Comparison of ENCODE assay signal across 1 cellular context in the genomic region with DNA sequence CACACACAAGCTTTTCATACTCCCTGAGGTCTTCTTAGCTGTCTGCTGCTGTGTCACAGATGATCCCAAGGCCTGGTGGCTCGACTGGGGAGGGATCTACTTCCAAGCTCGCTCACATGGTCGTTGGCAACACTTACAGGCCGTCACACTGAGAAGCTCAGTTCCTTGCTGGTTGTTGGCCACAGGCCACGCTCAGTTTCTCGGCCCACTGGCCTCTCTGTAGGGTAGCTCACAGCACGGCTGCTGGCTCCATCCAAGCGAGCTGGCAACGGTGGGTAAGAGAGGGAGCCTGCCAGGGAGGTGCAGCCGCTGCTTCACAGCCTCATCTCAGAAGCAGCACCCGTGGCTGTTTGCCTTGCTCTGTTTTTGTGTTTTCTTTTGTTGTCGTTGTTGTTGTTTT.
TF ChIP-seq lines count a peak whose summit lies in the region.

No MANE protein-coding gene starts in this region.

TF ChIP-seq in GM23338, 12 proteins besides CTCF, POLR2A, EP300 and RAD21 (continued from another document):
- TF ChIP-seq, protein P1, sequence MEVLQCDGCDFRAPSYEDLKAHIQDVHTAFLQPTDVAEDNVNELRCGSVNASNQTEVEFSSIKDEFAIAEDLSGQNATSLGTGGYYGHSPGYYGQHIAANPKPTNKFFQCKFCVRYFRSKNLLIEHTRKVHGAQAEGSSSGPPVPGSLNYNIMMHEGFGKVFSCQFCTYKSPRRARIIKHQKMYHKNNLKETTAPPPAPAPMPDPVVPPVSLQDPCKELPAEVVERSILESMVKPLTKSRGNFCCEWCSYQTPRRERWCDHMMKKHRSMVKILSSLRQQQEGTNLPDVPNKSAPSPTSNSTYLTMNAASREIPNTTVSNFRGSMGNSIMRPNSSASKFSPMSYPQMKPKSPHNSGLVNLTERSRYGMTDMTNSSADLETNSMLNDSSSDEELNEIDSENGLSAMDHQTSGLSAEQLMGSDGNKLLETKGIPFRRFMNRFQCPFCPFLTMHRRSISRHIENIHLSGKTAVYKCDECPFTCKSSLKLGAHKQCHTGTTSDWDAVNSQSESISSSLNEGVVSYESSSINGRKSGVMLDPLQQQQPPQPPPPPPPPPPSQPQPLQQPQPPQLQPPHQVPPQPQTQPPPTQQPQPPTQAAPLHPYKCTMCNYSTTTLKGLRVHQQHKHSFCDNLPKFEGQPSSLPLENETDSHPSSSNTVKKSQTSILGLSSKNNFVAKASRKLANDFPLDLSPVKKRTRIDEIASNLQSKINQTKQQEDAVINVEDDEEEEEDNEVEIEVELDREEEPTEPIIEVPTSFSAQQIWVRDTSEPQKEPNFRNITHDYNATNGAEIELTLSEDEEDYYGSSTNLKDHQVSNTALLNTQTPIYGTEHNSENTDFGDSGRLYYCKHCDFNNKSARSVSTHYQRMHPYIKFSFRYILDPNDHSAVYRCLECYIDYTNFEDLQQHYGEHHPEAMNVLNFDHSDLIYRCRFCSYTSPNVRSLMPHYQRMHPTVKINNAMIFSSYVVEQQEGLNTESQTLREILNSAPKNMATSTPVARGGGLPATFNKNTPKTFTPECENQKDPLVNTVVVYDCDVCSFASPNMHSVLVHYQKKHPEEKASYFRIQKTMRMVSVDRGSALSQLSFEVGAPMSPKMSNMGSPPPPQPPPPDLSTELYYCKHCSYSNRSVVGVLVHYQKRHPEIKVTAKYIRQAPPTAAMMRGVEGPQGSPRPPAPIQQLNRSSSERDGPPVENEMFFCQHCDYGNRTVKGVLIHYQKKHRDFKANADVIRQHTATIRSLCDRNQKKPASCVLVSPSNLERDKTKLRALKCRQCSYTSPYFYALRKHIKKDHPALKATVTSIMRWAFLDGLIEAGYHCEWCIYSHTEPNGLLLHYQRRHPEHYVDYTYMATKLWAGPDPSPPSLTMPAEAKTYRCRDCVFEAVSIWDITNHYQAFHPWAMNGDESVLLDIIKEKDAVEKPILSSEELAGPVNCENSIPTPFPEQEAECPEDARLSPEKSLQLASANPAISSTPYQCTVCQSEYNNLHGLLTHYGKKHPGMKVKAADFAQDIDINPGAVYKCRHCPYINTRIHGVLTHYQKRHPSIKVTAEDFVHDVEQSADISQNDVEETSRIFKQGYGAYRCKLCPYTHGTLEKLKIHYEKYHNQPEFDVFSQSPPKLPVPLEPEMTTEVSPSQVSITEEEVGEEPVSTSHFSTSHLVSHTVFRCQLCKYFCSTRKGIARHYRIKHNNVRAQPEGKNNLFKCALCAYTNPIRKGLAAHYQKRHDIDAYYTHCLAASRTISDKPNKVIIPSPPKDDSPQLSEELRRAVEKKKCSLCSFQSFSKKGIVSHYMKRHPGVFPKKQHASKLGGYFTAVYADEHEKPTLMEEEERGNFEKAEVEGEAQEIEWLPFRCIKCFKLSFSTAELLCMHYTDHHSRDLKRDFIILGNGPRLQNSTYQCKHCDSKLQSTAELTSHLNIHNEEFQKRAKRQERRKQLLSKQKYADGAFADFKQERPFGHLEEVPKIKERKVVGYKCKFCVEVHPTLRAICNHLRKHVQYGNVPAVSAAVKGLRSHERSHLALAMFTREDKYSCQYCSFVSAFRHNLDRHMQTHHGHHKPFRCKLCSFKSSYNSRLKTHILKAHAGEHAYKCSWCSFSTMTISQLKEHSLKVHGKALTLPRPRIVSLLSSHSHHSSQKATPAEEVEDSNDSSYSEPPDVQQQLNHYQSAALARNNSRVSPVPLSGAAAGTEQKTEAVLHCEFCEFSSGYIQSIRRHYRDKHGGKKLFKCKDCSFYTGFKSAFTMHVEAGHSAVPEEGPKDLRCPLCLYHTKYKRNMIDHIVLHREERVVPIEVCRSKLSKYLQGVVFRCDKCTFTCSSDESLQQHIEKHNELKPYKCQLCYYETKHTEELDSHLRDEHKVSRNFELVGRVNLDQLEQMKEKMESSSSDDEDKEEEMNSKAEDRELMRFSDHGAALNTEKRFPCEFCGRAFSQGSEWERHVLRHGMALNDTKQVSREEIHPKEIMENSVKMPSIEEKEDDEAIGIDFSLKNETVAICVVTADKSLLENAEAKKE (CRISPR knock-in tag; IDR thresholded peaks at IDR 0.05): no peak
- TF ChIP-seq ZNF114 (CRISPR knock-in tag; IDR thresholded peaks at IDR 0.05) (no peak), ETS1 (IDR thresholded peaks at IDR 0.05) (no peak), STAT1 (IDR thresholded peaks at IDR 0.05; ENCODE audit: unreplicated experiment) (no peak), NANOG (IDR thresholded peaks at IDR 0.05; ENCODE audit: borderline replicate concordance) (no peak), EZH2phosphoT487 (IDR thresholded peaks at IDR 0.05; ENCODE audit: unreplicated experiment) (no peak), JUNB (IDR thresholded peaks at IDR 0.05; ENCODE audit: unreplicated experiment) (no peak), CREB1 (CRISPR knock-in tag; IDR thresholded peaks at IDR 0.05; ENCODE audit: low read depth) (no peak)
